In the genomic region with DNA sequence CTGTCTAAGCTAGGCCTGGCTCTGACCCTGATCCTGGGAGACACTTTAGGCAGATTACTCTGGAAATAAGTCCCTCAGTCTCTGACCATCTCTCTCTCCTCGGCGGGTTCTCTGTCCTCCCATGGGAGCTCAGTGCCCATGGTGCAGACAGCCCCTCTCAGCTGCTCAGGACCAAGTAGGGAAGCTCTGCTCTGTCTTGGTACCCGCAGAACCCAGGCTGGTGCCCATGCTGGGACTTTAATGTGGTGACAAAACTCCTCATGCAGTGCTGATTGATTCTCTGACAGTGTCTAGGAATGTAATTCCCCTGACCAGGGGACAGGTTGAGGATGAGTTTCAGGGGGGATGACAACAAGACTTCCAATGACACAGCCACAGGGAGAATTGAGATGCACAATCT, we compare ENCODE assay signal across 1 cellular context.
A peak's percentile ranks its signal among the peaks of the same experiment; 100 is the strongest.
TF ChIP-seq lines count a peak whose summit lies in the region.

No MANE protein-coding gene starts in this region.

TF ChIP-seq in GM12878, 131 proteins besides CTCF, POLR2A, EP300 and RAD21:
- TF ChIP-seq SREBF2 (IDR thresholded peaks at IDR 0.05; ENCODE audit: low read length), result no peak
- TF ChIP-seq CREB1 (IDR thresholded peaks at IDR 0.05; ENCODE audit: low read depth), result no peak
- 0 out of 2 replicates have a peak, but pooled peaks have one; percentile 12 for TF ChIP-seq RUNX3 (IDR thresholded peaks at IDR 0.05; ENCODE audit: low read length)
- peak; percentile 35 for TF ChIP-seq MEF2B (IDR thresholded peaks at IDR 0.05; ENCODE audit: partially characterized antibody, poor library complexity, severe bottlenecking)
- no peak for TF ChIP-seq ZNF384 (IDR thresholded peaks at IDR 0.05; ENCODE audit: borderline replicate concordance, low read depth, low read length)
- no peak for TF ChIP-seq SIX5 (IDR thresholded peaks at IDR 0.05; ENCODE audit: low read depth, low read length, severe bottlenecking)
- no peak for TF ChIP-seq SRF (IDR thresholded peaks at IDR 0.05; ENCODE audit: low read depth in 2 of 2, low read length in 2 of 2)
- no peak for TF ChIP-seq MYB (IDR thresholded peaks at IDR 0.05; ENCODE audit: borderline replicate concordance, low read depth, low read length)
